8 cellular contexts compared by ENCODE assay signal in genomic region chr22:26479792-26480610, GRCh38. TPM values are rescaled to one million over a fixed set of nuclear protein-coding genes. Genes with fewer than 3 reads are reported as not detected.
DNase-seq lines count a peak whose midpoint lies in the region; ATAC-seq and TF ChIP-seq lines count a peak whose summit lies in the region.

No MANE protein-coding gene starts in this region.

- ATAC-seq in left lobe of liver: peak; percentile 41

- DNase-seq in AML-193 (lab: John Stamatoyannopoulos, UW) (peak; percentile 64 to 71), HL-60 (ENCODE audit: low read depth in 1 of 2, low spot score in 1 of 2) (peak in 1 of 2 experiments; percentile 48), WERI-Rb-1 (no peak), left lobe of liver (ENCODE audit: low spot score) (no peak), HEK293T (ENCODE audit: extremely low spot score) (no peak), NCI-H524 treated with DMSO at 0.1 percent for 48 hours (lab: John Stamatoyannopoulos, UW) (no peak), NCI-H526 treated with DMSO at 0.1 percent for 48 hours (lab: John Stamatoyannopoulos, UW) (no peak), NCI-H1436 treated with DMSO at 0.1 percent for 48 hours (lab: John Stamatoyannopoulos, UW) (no peak)

- POLR2A ChIA-PET in HEK293T (lab: Yijun Ruan, JAX): interaction anchor here (1.2 kb wide), 1 partner anchor 75 kb away, joined by 3 read pairs; no protein-coding TSS in a partner anchor

- TF ChIP-seq CTCF in HL-60 (IDR thresholded peaks at IDR 0.05; ENCODE audit: insufficient read depth, low read length) (no peak), WERI-Rb-1 (IDR thresholded peaks at IDR 0.05; ENCODE audit: low read depth, low read length) (no peak)

- H3K9me3 ChIP-seq in WERI-Rb-1 (ENCODE audit: severe bottlenecking): peaks cover 3% of the 10 kb centered on the region

- CTCF ChIA-PET in HEK293T (lab: Yijun Ruan, JAX): interaction anchor here (1.0 kb wide), 1 partner anchor 19 kb away, joined by 3 read pairs; no protein-coding TSS in a partner anchor

- peaks cover 21% of the 10 kb centered on the region for H3K36me3 ChIP-seq in WERI-Rb-1

- H3K27ac ChIP-seq in HL-60 (replicated peaks) (peak overlapping the region; percentile 91), WERI-Rb-1 (peak overlapping the region; percentile 82)

- H3K4me3 ChIP-seq in HL-60 (replicated peaks; ENCODE audit: insufficient read depth, low read length) (peak overlapping the region; percentile 40), WERI-Rb-1 (ENCODE audit: low read depth, low read length) (peak overlapping the region; percentile 20)

- H3K27me3 ChIP-seq in HL-60 (ENCODE audit: insufficient read depth, poor library complexity, severe bottlenecking) (no peaks in the 10 kb centered on the region), WERI-Rb-1 (ENCODE audit: insufficient read depth, low read depth, severe bottlenecking) (no peaks in the 10 kb centered on the region)

TF ChIP-seq in HEK293T, 16 proteins besides CTCF, POLR2A, EP300 and RAD21:
- TF ChIP-seq, protein P1, sequence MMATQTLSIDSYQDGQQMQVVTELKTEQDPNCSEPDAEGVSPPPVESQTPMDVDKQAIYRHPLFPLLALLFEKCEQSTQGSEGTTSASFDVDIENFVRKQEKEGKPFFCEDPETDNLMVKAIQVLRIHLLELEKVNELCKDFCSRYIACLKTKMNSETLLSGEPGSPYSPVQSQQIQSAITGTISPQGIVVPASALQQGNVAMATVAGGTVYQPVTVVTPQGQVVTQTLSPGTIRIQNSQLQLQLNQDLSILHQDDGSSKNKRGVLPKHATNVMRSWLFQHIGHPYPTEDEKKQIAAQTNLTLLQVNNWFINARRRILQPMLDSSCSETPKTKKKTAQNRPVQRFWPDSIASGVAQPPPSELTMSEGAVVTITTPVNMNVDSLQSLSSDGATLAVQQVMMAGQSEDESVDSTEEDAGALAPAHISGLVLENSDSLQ (IDR thresholded peaks at IDR 0.05): no peak
- TF ChIP-seq ZNF384 (IDR thresholded peaks at IDR 0.05) (no peak), FOXM1 (IDR thresholded peaks at IDR 0.05; ENCODE audit: borderline replicate concordance) (no peak), FOXK2 (IDR thresholded peaks at IDR 0.05) (no peak), ELF4 (IDR thresholded peaks at IDR 0.05) (no peak)

RNA-seq across cellular contexts. Expression of gene HPS4, which starts 3.6 kb away (rescaled TPM):
- total RNA-seq in left lobe of liver: 13.2 TPM

RNA-seq across cellular contexts. Expression of gene SRRD, which starts 3.7 kb away (rescaled TPM):
- total RNA-seq in left lobe of liver: 9.5 TPM

RNA-seq across cellular contexts. Expression of gene TFIP11, which starts 32.3 kb away (rescaled TPM):
- total RNA-seq in left lobe of liver: 19.8 TPM

RNA-seq across cellular contexts. Expression of gene ASPHD2, which starts 50.9 kb away (rescaled TPM):
- 0.13 TPM for total RNA-seq in left lobe of liver

Comparison
In these comparisons a context has a peak if more than half of its experiments do, and no peak if none do; other contexts are left out.
1. DNase-seq: peak in AML-193 (2 of 2); none in WERI-Rb-1 (single experiment), left lobe of liver (single experiment), HEK293T (single experiment), NCI-H524 treated with DMSO at 0.1 percent for 48 hours (single experiment), NCI-H526 treated with DMSO at 0.1 percent for 48 hours (single experiment) and NCI-H1436 treated with DMSO at 0.1 percent for 48 hours (single experiment).